Comparison of ENCODE assay signal across 1 cellular context in the genomic region with DNA sequence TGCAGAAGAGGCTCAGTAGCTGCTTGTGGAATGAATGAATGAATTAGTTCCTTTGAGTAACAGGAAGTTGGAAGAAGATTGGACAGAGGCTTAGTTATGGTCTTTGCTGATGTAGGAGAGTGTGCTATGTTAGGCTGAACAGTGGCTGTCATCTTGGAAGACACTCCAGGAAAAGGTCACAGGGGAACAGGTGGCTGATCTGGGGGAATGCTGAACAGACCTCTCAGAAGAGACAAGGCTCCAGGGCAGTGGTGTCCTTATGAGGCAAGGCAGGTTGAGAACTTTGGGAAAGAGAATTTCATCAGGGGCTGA.
TF ChIP-seq lines count a peak whose summit lies in the region.

No MANE protein-coding gene starts in this region.

TF ChIP-seq in IMR-90, 13 proteins besides CTCF, POLR2A, EP300 and RAD21 (continued from another document):
- TF ChIP-seq RFX5 (IDR thresholded peaks at IDR 0.05; ENCODE audit: low read depth, low read length) (no peak), MAZ (IDR thresholded peaks at IDR 0.05; ENCODE audit: borderline replicate concordance, low read depth, low read length) (no peak), CEBPB (IDR thresholded peaks at IDR 0.05; ENCODE audit: low read depth, low read length) (no peak), FOS (IDR thresholded peaks at IDR 0.05; ENCODE audit: low read depth, low read length) (no peak), BHLHE40 (IDR thresholded peaks at IDR 0.05; ENCODE audit: low read depth, low read length) (no peak), NFE2L2 (IDR thresholded peaks at IDR 0.05; ENCODE audit: low read depth, low read length) (no peak), RCOR1 (IDR thresholded peaks at IDR 0.05; ENCODE audit: insufficient replicate concordance, low read length) (no peak)
- TF ChIP-seq, protein P1, sequence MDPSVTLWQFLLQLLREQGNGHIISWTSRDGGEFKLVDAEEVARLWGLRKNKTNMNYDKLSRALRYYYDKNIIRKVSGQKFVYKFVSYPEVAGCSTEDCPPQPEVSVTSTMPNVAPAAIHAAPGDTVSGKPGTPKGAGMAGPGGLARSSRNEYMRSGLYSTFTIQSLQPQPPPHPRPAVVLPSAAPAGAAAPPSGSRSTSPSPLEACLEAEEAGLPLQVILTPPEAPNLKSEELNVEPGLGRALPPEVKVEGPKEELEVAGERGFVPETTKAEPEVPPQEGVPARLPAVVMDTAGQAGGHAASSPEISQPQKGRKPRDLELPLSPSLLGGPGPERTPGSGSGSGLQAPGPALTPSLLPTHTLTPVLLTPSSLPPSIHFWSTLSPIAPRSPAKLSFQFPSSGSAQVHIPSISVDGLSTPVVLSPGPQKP (IDR thresholded peaks at IDR 0.05; ENCODE audit: borderline replicate concordance, low read depth, low read length) = no peak
